Comparison of ENCODE assay signal across 8 cellular contexts in genomic region chrX:119942831-119943184, GRCh38. TPM values are rescaled to one million over a fixed set of nuclear protein-coding genes. Genes with fewer than 3 reads are reported as not detected.
A peak's percentile ranks its signal among the peaks of the same experiment; 100 is the strongest.
DNase-seq lines count a peak whose midpoint lies in the region; ATAC-seq lines count a peak whose summit lies in the region.

No MANE protein-coding gene starts in this region.

- H3K27me3 Mint-ChIP-seq in activated CD4-positive, alpha-beta memory T cell treated with anti-CD3 and anti-CD28 coated beads for 36 hours = no peaks in the 10 kb centered on the region

- H3K27me3 ChIP-seq in right cardiac atrium (ENCODE audit: control insufficient read depth, insufficient read depth) (no peaks in the 10 kb centered on the region), skeletal muscle satellite cell (ENCODE audit: control insufficient read depth, insufficient read depth, low read length) (no peaks in the 10 kb centered on the region)

- ATAC-seq in HG02798 (IDR thresholded peaks at IDR 0.05; ENCODE audit: poor library complexity, unreplicated experiment) (peak; percentile 1), right cardiac atrium (no peak)

- no peaks in the 10 kb centered on the region for H3K9me3 Mint-ChIP-seq in activated CD4-positive, alpha-beta memory T cell treated with anti-CD3 and anti-CD28 coated beads for 36 hours

- WGBS in right cardiac atrium = under 1% methylated on average over 14 of the region's 14 CpGs

- H3K36me3 ChIP-seq in skeletal muscle satellite cell (ENCODE audit: insufficient read depth, low read length) = no peaks in the 10 kb centered on the region

- peak overlapping the region; percentile 89 for H3K4me3 Mint-ChIP-seq in activated CD4-positive, alpha-beta memory T cell treated with anti-CD3 and anti-CD28 coated beads for 36 hours

- DNase-seq in DMS53 (lab: John Stamatoyannopoulos, UW) = peak; percentile 39
- DNase-seq in DMS53 treated with DMSO at 0.1 percent for 48 hours (lab: John Stamatoyannopoulos, UW; ENCODE audit: unreplicated experiment) = no peak
- no peak for DNase-seq in activated CD4-positive, alpha-beta memory T cell treated with anti-CD3 and anti-CD28 coated beads for 36 hours
- no peak for DNase-seq in right cardiac atrium
- DNase-seq in CD1c-positive myeloid dendritic cell (ENCODE audit: extremely low spot score) = no peak
- no peak for DNase-seq in dermis blood vessel endothelial cell

- peak overlapping the region; percentile 94 for H3K27ac ChIP-seq in right cardiac atrium (ENCODE audit: low read length)

- peak overlapping the region; percentile 93 for H3K27ac Mint-ChIP-seq in activated CD4-positive, alpha-beta memory T cell treated with anti-CD3 and anti-CD28 coated beads for 36 hours

- CTCF ChIA-PET in activated CD4-positive, alpha-beta memory T cell treated with anti-CD3 and anti-CD28 coated beads for 36 hours (lab: Charles Lee) = interaction anchor here (1.4 kb wide), 1 partner anchor 151 kb away, joined by 3 read pairs; the partner anchor contains the start of gene RPL39

- H3K4me1 Mint-ChIP-seq in activated CD4-positive, alpha-beta memory T cell treated with anti-CD3 and anti-CD28 coated beads for 36 hours (ENCODE audit: low read depth) = peaks cover 15% of the 10 kb centered on the region

- H3K9me3 ChIP-seq in right cardiac atrium (ENCODE audit: control insufficient read depth, low read length) (no peaks in the 10 kb centered on the region), skeletal muscle satellite cell (replicated peaks; ENCODE audit: low read length) (no peaks in the 10 kb centered on the region)

- POLR2A ChIA-PET in activated CD4-positive, alpha-beta memory T cell treated with anti-CD3 and anti-CD28 coated beads for 36 hours (lab: Charles Lee) = interaction anchor here (1.3 kb wide), 1 partner anchor 151 kb away, joined by 6 read pairs; the partner anchor contains the start of gene RPL39

- intact Hi-C loops in activated CD4-positive, alpha-beta memory T cell treated with anti-CD3 and anti-CD28 coated beads for 36 hours (cut with micrococcal nuclease) = loop anchor here (1.0 to 2.0 kb wide), 4 partner anchors 72 to 474 kb away; partner anchors contain the start of genes NDUFA1, RNF113A and SLC25A5
- intact Hi-C loops in right cardiac atrium (cut with DNase I) = no loop called here

- H3K36me3 Mint-ChIP-seq in activated CD4-positive, alpha-beta memory T cell treated with anti-CD3 and anti-CD28 coated beads for 36 hours = peaks cover 8% of the 10 kb centered on the region

- peak overlapping the region; percentile 85 for H3K4me2 ChIP-seq in skeletal muscle satellite cell (ENCODE audit: low read length)

- H3K9ac ChIP-seq in skeletal muscle satellite cell (ENCODE audit: low read depth, low read length) = peak overlapping the region; percentile 94

- peak overlapping the region; percentile 71 for H3K4me3 ChIP-seq in right cardiac atrium (ENCODE audit: low read length)
- H3K4me3 ChIP-seq in skeletal muscle satellite cell (ENCODE audit: low read length) = peak overlapping the region; percentile 91

- H3K4me1 ChIP-seq in right cardiac atrium (ENCODE audit: control insufficient read depth, insufficient read depth, low read length) (peaks cover 3% of the 10 kb centered on the region), skeletal muscle satellite cell (ENCODE audit: control insufficient read depth, insufficient read depth, low read length) (peaks cover 9% of the 10 kb centered on the region)

RNA-seq across cellular contexts. Expression of gene NKAP, which starts 0.7 kb away (rescaled TPM):
- total RNA-seq in activated CD4-positive, alpha-beta memory T cell treated with anti-CD3 and anti-CD28 coated beads for 36 hours = 10 to 100 TPM; 10.8 to 11.7 TPM
- total RNA-seq in right cardiac atrium (1 to 10 TPM; 5.4 to 7.3 (median 5.5) TPM), dermis blood vessel endothelial cell (3.5 and 4.4 TPM in 2 replicates)
- 6.3 TPM for polyA plus RNA-seq in right cardiac atrium
- total RNA-seq in skeletal muscle satellite cell (2012; rRNA removed) = 4.3 and 4.4 TPM in 2 replicates

RNA-seq across cellular contexts. Expression of gene AKAP14, which starts 47.1 kb away (rescaled TPM):
- total RNA-seq in activated CD4-positive, alpha-beta memory T cell treated with anti-CD3 and anti-CD28 coated beads for 36 hours = not detected
- total RNA-seq in right cardiac atrium = not detected
- polyA plus RNA-seq in right cardiac atrium = not detected
- total RNA-seq in skeletal muscle satellite cell (2012; rRNA removed) = not detected in 2 replicates
- total RNA-seq in dermis blood vessel endothelial cell = not detected in 2 replicates
